In genomic region chr4:629636-629915, GRCh38 we compare ENCODE assay signal across 1 cellular context.
TF ChIP-seq lines count a peak whose summit lies in the region.

No MANE protein-coding gene starts in this region.

TF ChIP-seq in HepG2, 621 proteins besides CTCF, POLR2A, EP300 and RAD21:
- TF ChIP-seq, protein P1, sequence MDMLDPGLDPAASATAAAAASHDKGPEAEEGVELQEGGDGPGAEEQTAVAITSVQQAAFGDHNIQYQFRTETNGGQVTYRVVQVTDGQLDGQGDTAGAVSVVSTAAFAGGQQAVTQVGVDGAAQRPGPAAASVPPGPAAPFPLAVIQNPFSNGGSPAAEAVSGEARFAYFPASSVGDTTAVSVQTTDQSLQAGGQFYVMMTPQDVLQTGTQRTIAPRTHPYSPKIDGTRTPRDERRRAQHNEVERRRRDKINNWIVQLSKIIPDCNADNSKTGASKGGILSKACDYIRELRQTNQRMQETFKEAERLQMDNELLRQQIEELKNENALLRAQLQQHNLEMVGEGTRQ (IDR thresholded peaks at IDR 0.05; ENCODE audit: low read depth, low read length): no peak
- TF ChIP-seq, protein P1 (CRISPR knock-in tag; IDR thresholded peaks at IDR 0.05; ENCODE audit: borderline replicate concordance): no peak
- TF ChIP-seq, protein P2, sequence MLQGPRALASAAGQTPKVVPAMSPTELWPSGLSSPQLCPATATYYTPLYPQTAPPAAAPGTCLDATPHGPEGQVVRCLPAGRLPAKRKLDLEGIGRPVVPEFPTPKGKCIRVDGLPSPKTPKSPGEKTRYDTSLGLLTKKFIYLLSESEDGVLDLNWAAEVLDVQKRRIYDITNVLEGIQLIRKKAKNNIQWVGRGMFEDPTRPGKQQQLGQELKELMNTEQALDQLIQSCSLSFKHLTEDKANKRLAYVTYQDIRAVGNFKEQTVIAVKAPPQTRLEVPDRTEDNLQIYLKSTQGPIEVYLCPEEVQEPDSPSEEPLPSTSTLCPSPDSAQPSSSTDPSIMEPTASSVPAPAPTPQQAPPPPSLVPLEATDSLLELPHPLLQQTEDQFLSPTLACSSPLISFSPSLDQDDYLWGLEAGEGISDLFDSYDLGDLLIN (CRISPR knock-in tag; IDR thresholded peaks at IDR 0.05; ENCODE audit: borderline replicate concordance): no peak
- TF ChIP-seq ZNF331 (CRISPR knock-in tag; IDR thresholded peaks at IDR 0.05) (no peak), ZNF451 (CRISPR knock-in tag; IDR thresholded peaks at IDR 0.05) (no peak), AGO1 (IDR thresholded peaks at IDR 0.05; ENCODE audit: low read depth, low read length, poor library complexity, severe bottlenecking) (no peak), HMG20A (CRISPR knock-in tag; IDR thresholded peaks at IDR 0.05; ENCODE audit: borderline replicate concordance) (no peak), ZNF460 (CRISPR knock-in tag; IDR thresholded peaks at IDR 0.05; ENCODE audit: borderline replicate concordance) (no peak), ZNF614 (CRISPR knock-in tag; IDR thresholded peaks at IDR 0.05; ENCODE audit: borderline replicate concordance) (no peak), HCFC1 (IDR thresholded peaks at IDR 0.05; ENCODE audit: low read depth, low read length) (no peak), NFE2 (CRISPR knock-in tag; IDR thresholded peaks at IDR 0.05) (no peak), ZNF644 (CRISPR knock-in tag; IDR thresholded peaks at IDR 0.05; ENCODE audit: low read depth) (no peak), NAIF1 (CRISPR knock-in tag; IDR thresholded peaks at IDR 0.05; ENCODE audit: borderline replicate concordance) (no peak), ZNF513 (CRISPR knock-in tag; conservative IDR thresholded peaks at IDR 0.05) (no peak), MTF1 (CRISPR knock-in tag; IDR thresholded peaks at IDR 0.05) (no peak), ZNF564 (CRISPR knock-in tag; IDR thresholded peaks at IDR 0.05) (no peak), ZNF382 (CRISPR knock-in tag; IDR thresholded peaks at IDR 0.05; ENCODE audit: borderline replicate concordance) (no peak), FOXO1 (CRISPR knock-in tag; IDR thresholded peaks at IDR 0.05) (no peak)
